ENCODE assay signal across 10 cellular contexts in the genomic region with DNA sequence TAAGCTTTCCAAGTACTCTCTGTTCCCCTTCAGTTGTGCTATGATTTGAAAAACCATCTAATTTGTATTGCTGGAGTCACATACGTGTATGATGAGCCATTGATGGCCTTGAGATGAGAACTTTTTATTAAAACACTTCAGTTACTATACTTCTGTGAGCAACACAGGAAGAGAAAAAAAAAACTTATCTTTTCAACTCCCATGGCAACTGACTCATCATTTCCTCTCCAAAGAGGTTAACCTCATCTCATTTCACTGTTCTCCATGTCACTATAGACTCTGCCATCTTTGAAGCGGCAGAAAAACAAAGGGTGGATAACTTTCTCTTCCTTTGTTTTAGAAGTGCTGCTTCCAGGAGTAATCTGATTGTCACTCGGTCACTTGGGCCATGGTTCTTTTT.
DNase-seq lines count a peak whose midpoint lies in the region; ATAC-seq, FAIRE-seq and TF ChIP-seq lines count a peak whose summit lies in the region.
"Had no signal": no experiment of that assay in that cellular context is flagged by ENCODE, and none has a peak within 500 bp of the region (broad histone marks: within the 10 kb centered on the region; RNA-seq: fewer than 3 reads in every experiment).

No MANE protein-coding gene starts in this region.

- POLR2A ChIA-PET in activated CD8-positive, alpha-beta T cell treated with anti-CD3 and anti-CD28 coated beads for 36 hours (lab: Charles Lee), result interaction anchor here (0.6 kb wide), 1 partner anchor 129 kb away, joined by 3 read pairs; no protein-coding TSS in a partner anchor

- H3K27ac Mint-ChIP-seq in activated CD8-positive, alpha-beta T cell treated with anti-CD3 and anti-CD28 coated beads for 36 hours, result peak overlapping the region; percentile 96

- no peak for FAIRE-seq in GM19239 (lab: Jason Lieb, UNC)
- FAIRE-seq: GM18507 had no signal

- no peaks in the 10 kb centered on the region for H3K36me3 Mint-ChIP-seq in activated CD8-positive, alpha-beta T cell treated with anti-CD3 and anti-CD28 coated beads for 36 hours (ENCODE audit: low read depth)

- peak; percentile 80 for ATAC-seq in activated CD8-positive, alpha-beta T cell treated with anti-CD3 and anti-CD28 coated beads for 36 hours
- ATAC-seq in GM21737 (IDR thresholded peaks at IDR 0.05; ENCODE audit: unreplicated experiment) (no peak), GM21717 (IDR thresholded peaks at IDR 0.05; ENCODE audit: unreplicated experiment) (no peak)

- TF ChIP-seq CTCF in activated CD8-positive, alpha-beta T cell treated with anti-CD3 and anti-CD28 coated beads for 36 hours (IDR thresholded peaks at IDR 0.05), result no peak

- H3K4me3 Mint-ChIP-seq in activated CD8-positive, alpha-beta T cell treated with anti-CD3 and anti-CD28 coated beads for 36 hours, result peak overlapping the region; percentile 35

- H3K9me3 Mint-ChIP-seq in activated CD8-positive, alpha-beta T cell treated with anti-CD3 and anti-CD28 coated beads for 36 hours, result no peaks in the 10 kb centered on the region

- CTCF ChIA-PET in activated CD8-positive, alpha-beta T cell treated with anti-CD3 and anti-CD28 coated beads for 36 hours (lab: Charles Lee), result interaction anchor here (0.8 to 1.2 kb wide), 3 partner anchors 58 to 193 kb away, joined by 3 to 10 read pairs (median 3); no protein-coding TSS in a partner anchor

- H3K27me3 Mint-ChIP-seq in activated CD8-positive, alpha-beta T cell treated with anti-CD3 and anti-CD28 coated beads for 36 hours, result no peaks in the 10 kb centered on the region

- peak; percentile 5 for DNase-seq in CMK (ENCODE audit: low read depth)
- DNase-seq in HS-27A (ENCODE audit: low read depth), result peak; percentile 24
- DNase-seq in activated CD8-positive, alpha-beta T cell treated with anti-CD3 and anti-CD28 coated beads for 36 hours, result peak; percentile 25
- peak; percentile 18 for DNase-seq in kidney glomerular epithelial cell (lab: John Stamatoyannopoulos, UW)
- no peak for DNase-seq in GM19239 (ENCODE audit: insufficient read length, low spot score)
- DNase-seq in HuH-7.5 (ENCODE audit: low spot score), result no peak
- DNase-seq: heart left ventricle had no signal

- peaks cover 42% of the 10 kb centered on the region for H3K4me1 Mint-ChIP-seq in activated CD8-positive, alpha-beta T cell treated with anti-CD3 and anti-CD28 coated beads for 36 hours (ENCODE audit: low read depth)

- intact Hi-C loops in activated CD8-positive, alpha-beta T cell treated with anti-CD3 and anti-CD28 coated beads for 36 hours (cut with micrococcal nuclease), result loop anchor here (5.0 kb wide), 1 partner anchor 60 kb away; no protein-coding TSS in a partner anchor

Comparison
In these comparisons a context has a peak if more than half of its experiments do, and no peak if none do; other contexts are left out.
1. DNase-seq: peak in CMK (single experiment), HS-27A (single experiment), activated CD8-positive, alpha-beta T cell treated with anti-CD3 and anti-CD28 coated beads for 36 hours (single experiment) and kidney glomerular epithelial cell (single experiment); none in GM19239 (single experiment) and HuH-7.5 (single experiment).